ENCODE assay signal across 8 cellular contexts in genomic region chr10:71270301-71270777, GRCh38. TPM values are rescaled to one million over a fixed set of nuclear protein-coding genes. Genes with fewer than 3 reads are reported as not detected.
DNase-seq lines count a peak whose midpoint lies in the region; ATAC-seq and TF ChIP-seq lines count a peak whose summit lies in the region.

No MANE protein-coding gene starts in this region.

- no peak overlapping the region for H3K27ac ChIP-seq in A673 (ENCODE audit: low read depth, low read length, poor library complexity, severe bottlenecking)
- no peak overlapping the region for H3K27ac ChIP-seq in WERI-Rb-1

- H3K27ac Mint-ChIP-seq in neural crest cell (ENCODE audit: unreplicated experiment): no peak overlapping the region

- ATAC-seq in HG03280 (IDR thresholded peaks at IDR 0.05; ENCODE audit: unreplicated experiment) (no peak), HG02571 (IDR thresholded peaks at IDR 0.05; ENCODE audit: unreplicated experiment) (no peak)

- H3K27me3 ChIP-seq in A673 (replicated peaks; ENCODE audit: insufficient read depth, low read depth, low read length, poor library complexity): no peaks in the 10 kb centered on the region
- no peaks in the 10 kb centered on the region for H3K27me3 ChIP-seq in WERI-Rb-1 (ENCODE audit: insufficient read depth, low read depth, severe bottlenecking)

- POLR2A ChIA-PET in A673 (lab: Charles Lee; ENCODE audit: low non-redundant PET) (no interaction called here), GM10248 (lab: Yijun Ruan, JAX) (no interaction called here)

- intact Hi-C loops in A673 (cut with micrococcal nuclease; ENCODE audit: unreplicated experiment): no loop called here

- no peaks in the 10 kb centered on the region for H3K9me3 Mint-ChIP-seq in neural crest cell

- no peak overlapping the region for H3K4me3 ChIP-seq in A673 (ENCODE audit: low read depth, low read length, poor library complexity, severe bottlenecking)
- no peak overlapping the region for H3K4me3 ChIP-seq in WERI-Rb-1 (ENCODE audit: low read depth, low read length)

- BruUV-seq in A673 (replicated peaks; lab: Mats Ljungman, UMichigan): no TSS peak

- DNase-seq in A673 (ENCODE audit: low spot score): peak; percentile 85
- peak; percentile 78 for DNase-seq in GM10248 (ENCODE audit: extremely low spot score)
- peak; percentile 40 for DNase-seq in NCI-H1436 treated with DMSO at 0.1 percent for 48 hours (lab: John Stamatoyannopoulos, UW)
- DNase-seq in WERI-Rb-1: peak; percentile 78
- DNase-seq in fibroblast of peridontal ligament (ENCODE audit: extremely low read depth): peak; percentile 76
- DNase-seq in neural crest cell (ENCODE audit: low read depth, low spot score): peak; percentile 65

- peaks cover 49% of the 10 kb centered on the region for H3K4me1 ChIP-seq in A673 (ENCODE audit: insufficient read depth, low read length, poor library complexity, severe bottlenecking)

- CTCF ChIA-PET in A673 (lab: Charles Lee) (interaction anchor here (0.6 to 1.3 kb wide), 5 partner anchors 9 to 347 kb away, joined by 3 to 8 read pairs (median 5); no protein-coding TSS in a partner anchor), GM10248 (lab: Yijun Ruan, JAX) (interaction anchor here (0.6 to 2.3 kb wide), 9 partner anchors 12 to 346 kb away, joined by 3 to 13 read pairs (median 3); no protein-coding TSS in a partner anchor)

- H3K9me3 ChIP-seq in A673 (ENCODE audit: low read depth, low read length, poor library complexity, severe bottlenecking): no peaks in the 10 kb centered on the region
- no peaks in the 10 kb centered on the region for H3K9me3 ChIP-seq in WERI-Rb-1 (ENCODE audit: severe bottlenecking)

- no peak overlapping the region for H3K4me3 Mint-ChIP-seq in neural crest cell

- H3K4me1 Mint-ChIP-seq in neural crest cell: peaks cover 13% of the 10 kb centered on the region

- no peaks in the 10 kb centered on the region for H3K36me3 Mint-ChIP-seq in neural crest cell (ENCODE audit: low read depth)

- no peaks in the 10 kb centered on the region for H3K36me3 ChIP-seq in A673 (ENCODE audit: insufficient read depth, low read length, poor library complexity, severe bottlenecking)
- no peaks in the 10 kb centered on the region for H3K36me3 ChIP-seq in WERI-Rb-1

- TF ChIP-seq CTCF in A673 (conservative IDR thresholded peaks at IDR 0.05; ENCODE audit: low read depth, low read length): peak; percentile 68
- peak; percentile 78 for TF ChIP-seq CTCF in GM10248 (IDR thresholded peaks at IDR 0.05; ENCODE audit: control extremely low read depth, extremely low read depth, low read depth, missing control alignments)
- peak; percentile 82 for TF ChIP-seq CTCF in WERI-Rb-1 (IDR thresholded peaks at IDR 0.05; ENCODE audit: low read depth, low read length)
- peak; percentile 67 for TF ChIP-seq CTCF in neural crest cell (conservative IDR thresholded peaks at IDR 0.05)

- H3K27me3 Mint-ChIP-seq in neural crest cell (ENCODE audit: low read depth): no peaks in the 10 kb centered on the region

RNA-seq across cellular contexts. Expression of gene SLC29A3, which starts 48.7 kb away (rescaled TPM):
- total RNA-seq in A673 (2021): 6.1 and 6.6 TPM in 2 replicates
- 5.3 and 6.0 TPM in 2 replicates for total RNA-seq in neural crest cell

RNA-seq across cellular contexts. Expression of gene UNC5B, which starts 58.0 kb away (rescaled TPM):
- total RNA-seq in A673 (2021) (8.2 and 9.9 TPM in 2 replicates), neural crest cell (1.3 TPM in 2 replicates)
